3 cellular contexts compared by ENCODE assay signal in genomic region chrX:41026326-41027136, GRCh38.
TF ChIP-seq lines count a peak whose summit lies in the region.

No MANE protein-coding gene starts in this region.

TF ChIP-seq in liver, 16 proteins besides CTCF, POLR2A, EP300 and RAD21:
- no peak for TF ChIP-seq FOXA1 (IDR thresholded peaks at IDR 0.05)
- TF ChIP-seq HNF4G (IDR thresholded peaks at IDR 0.05), result no peak
- no peak for TF ChIP-seq RXRA (IDR thresholded peaks at IDR 0.05)
- no peak for TF ChIP-seq FOXA2 (IDR thresholded peaks at IDR 0.05)
- no peak for TF ChIP-seq JUND (IDR thresholded peaks at IDR 0.05)
- no peak for TF ChIP-seq GABPA (IDR thresholded peaks at IDR 0.05 in 1 of 2, conservative IDR thresholded peaks at IDR 0.05 in 1 of 2)
- no peak for TF ChIP-seq SP1 (IDR thresholded peaks at IDR 0.05)
- no peak for TF ChIP-seq YY1 (IDR thresholded peaks at IDR 0.05)
- TF ChIP-seq EGR1 (IDR thresholded peaks at IDR 0.05; ENCODE audit: low read depth in 2 of 2), result no peak
- TF ChIP-seq, protein P1, sequence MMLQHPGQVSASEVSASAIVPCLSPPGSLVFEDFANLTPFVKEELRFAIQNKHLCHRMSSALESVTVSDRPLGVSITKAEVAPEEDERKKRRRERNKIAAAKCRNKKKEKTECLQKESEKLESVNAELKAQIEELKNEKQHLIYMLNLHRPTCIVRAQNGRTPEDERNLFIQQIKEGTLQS (IDR thresholded peaks at IDR 0.05), result no peak
- no peak for TF ChIP-seq HNF4A (conservative IDR thresholded peaks at IDR 0.05)
- TF ChIP-seq NR2F2 (IDR thresholded peaks at IDR 0.05), result no peak
- TF ChIP-seq TAF1 (conservative IDR thresholded peaks at IDR 0.05), result no peak
- TF ChIP-seq, protein P2, sequence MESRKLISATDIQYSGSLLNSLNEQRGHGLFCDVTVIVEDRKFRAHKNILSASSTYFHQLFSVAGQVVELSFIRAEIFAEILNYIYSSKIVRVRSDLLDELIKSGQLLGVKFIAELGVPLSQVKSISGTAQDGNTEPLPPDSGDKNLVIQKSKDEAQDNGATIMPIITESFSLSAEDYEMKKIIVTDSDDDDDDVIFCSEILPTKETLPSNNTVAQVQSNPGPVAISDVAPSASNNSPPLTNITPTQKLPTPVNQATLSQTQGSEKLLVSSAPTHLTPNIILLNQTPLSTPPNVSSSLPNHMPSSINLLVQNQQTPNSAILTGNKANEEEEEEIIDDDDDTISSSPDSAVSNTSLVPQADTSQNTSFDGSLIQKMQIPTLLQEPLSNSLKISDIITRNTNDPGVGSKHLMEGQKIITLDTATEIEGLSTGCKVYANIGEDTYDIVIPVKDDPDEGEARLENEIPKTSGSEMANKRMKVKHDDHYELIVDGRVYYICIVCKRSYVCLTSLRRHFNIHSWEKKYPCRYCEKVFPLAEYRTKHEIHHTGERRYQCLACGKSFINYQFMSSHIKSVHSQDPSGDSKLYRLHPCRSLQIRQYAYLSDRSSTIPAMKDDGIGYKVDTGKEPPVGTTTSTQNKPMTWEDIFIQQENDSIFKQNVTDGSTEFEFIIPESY (IDR thresholded peaks at IDR 0.05), result no peak
- TF ChIP-seq, protein P3, sequence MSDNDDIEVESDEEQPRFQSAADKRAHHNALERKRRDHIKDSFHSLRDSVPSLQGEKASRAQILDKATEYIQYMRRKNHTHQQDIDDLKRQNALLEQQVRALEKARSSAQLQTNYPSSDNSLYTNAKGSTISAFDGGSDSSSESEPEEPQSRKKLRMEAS (IDR thresholded peaks at IDR 0.05), result no peak
- TF ChIP-seq, protein P4, sequence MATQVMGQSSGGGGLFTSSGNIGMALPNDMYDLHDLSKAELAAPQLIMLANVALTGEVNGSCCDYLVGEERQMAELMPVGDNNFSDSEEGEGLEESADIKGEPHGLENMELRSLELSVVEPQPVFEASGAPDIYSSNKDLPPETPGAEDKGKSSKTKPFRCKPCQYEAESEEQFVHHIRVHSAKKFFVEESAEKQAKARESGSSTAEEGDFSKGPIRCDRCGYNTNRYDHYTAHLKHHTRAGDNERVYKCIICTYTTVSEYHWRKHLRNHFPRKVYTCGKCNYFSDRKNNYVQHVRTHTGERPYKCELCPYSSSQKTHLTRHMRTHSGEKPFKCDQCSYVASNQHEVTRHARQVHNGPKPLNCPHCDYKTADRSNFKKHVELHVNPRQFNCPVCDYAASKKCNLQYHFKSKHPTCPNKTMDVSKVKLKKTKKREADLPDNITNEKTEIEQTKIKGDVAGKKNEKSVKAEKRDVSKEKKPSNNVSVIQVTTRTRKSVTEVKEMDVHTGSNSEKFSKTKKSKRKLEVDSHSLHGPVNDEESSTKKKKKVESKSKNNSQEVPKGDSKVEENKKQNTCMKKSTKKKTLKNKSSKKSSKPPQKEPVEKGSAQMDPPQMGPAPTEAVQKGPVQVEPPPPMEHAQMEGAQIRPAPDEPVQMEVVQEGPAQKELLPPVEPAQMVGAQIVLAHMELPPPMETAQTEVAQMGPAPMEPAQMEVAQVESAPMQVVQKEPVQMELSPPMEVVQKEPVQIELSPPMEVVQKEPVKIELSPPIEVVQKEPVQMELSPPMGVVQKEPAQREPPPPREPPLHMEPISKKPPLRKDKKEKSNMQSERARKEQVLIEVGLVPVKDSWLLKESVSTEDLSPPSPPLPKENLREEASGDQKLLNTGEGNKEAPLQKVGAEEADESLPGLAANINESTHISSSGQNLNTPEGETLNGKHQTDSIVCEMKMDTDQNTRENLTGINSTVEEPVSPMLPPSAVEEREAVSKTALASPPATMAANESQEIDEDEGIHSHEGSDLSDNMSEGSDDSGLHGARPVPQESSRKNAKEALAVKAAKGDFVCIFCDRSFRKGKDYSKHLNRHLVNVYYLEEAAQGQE (IDR thresholded peaks at IDR 0.05), result no peak

TF ChIP-seq in HepG2, 621 proteins besides CTCF, POLR2A, EP300 and RAD21 (continues in another document):
- no peak for TF ChIP-seq ZNF678 (CRISPR knock-in tag; IDR thresholded peaks at IDR 0.05)
- TF ChIP-seq ZBTB4 (CRISPR knock-in tag; IDR thresholded peaks at IDR 0.05; ENCODE audit: borderline replicate concordance), result no peak
- no peak for TF ChIP-seq ZNF251 (CRISPR knock-in tag; IDR thresholded peaks at IDR 0.05)
- TF ChIP-seq HNRNPK (IDR thresholded peaks at IDR 0.05; ENCODE audit: low read depth, low read length, poor library complexity, severe bottlenecking), result no peak
- TF ChIP-seq DNMT1 (CRISPR knock-in tag; IDR thresholded peaks at IDR 0.05), result no peak
- TF ChIP-seq ZMYM2 (CRISPR knock-in tag; IDR thresholded peaks at IDR 0.05), result no peak
- TF ChIP-seq FOXK1 (CRISPR knock-in tag; IDR thresholded peaks at IDR 0.05; ENCODE audit: borderline replicate concordance, low read depth), result no peak
- no peak for TF ChIP-seq THAP9 (CRISPR knock-in tag; IDR thresholded peaks at IDR 0.05; ENCODE audit: borderline replicate concordance)
- TF ChIP-seq, protein P5, sequence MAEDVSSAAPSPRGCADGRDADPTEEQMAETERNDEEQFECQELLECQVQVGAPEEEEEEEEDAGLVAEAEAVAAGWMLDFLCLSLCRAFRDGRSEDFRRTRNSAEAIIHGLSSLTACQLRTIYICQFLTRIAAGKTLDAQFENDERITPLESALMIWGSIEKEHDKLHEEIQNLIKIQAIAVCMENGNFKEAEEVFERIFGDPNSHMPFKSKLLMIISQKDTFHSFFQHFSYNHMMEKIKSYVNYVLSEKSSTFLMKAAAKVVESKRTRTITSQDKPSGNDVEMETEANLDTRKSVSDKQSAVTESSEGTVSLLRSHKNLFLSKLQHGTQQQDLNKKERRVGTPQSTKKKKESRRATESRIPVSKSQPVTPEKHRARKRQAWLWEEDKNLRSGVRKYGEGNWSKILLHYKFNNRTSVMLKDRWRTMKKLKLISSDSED (CRISPR knock-in tag; IDR thresholded peaks at IDR 0.05), result no peak
- no peak for TF ChIP-seq GATAD2A (CRISPR knock-in tag; IDR thresholded peaks at IDR 0.05)
- no peak for TF ChIP-seq EED (CRISPR knock-in tag; IDR thresholded peaks at IDR 0.05)

TF ChIP-seq in H1, 55 proteins besides CTCF, POLR2A, EP300 and RAD21:
- TF ChIP-seq CREB1 (IDR thresholded peaks at IDR 0.05), result no peak
- TF ChIP-seq GTF2F1 (IDR thresholded peaks at IDR 0.05; ENCODE audit: borderline replicate concordance, low read depth, low read length), result no peak
- no peak for TF ChIP-seq POU5F1 (IDR thresholded peaks at IDR 0.05; ENCODE audit: low read depth, low read length)
- no peak for TF ChIP-seq SIRT6 (IDR thresholded peaks at IDR 0.05; ENCODE audit: low read length)
- TF ChIP-seq RNF2 (IDR thresholded peaks at IDR 0.05; ENCODE audit: borderline replicate concordance, low read depth, low read length, missing control alignments, poor library complexity, severe bottlenecking), result no peak
- TF ChIP-seq CHD7 (IDR thresholded peaks at IDR 0.05; ENCODE audit: insufficient replicate concordance, low read length), result peak; percentile 35
- TF ChIP-seq CHD1 (IDR thresholded peaks at IDR 0.05; ENCODE audit: low read depth, low read length), result no peak
- no peak for TF ChIP-seq HDAC6 (IDR thresholded peaks at IDR 0.05; ENCODE audit: low read depth, low read length)
- TF ChIP-seq RXRA (IDR thresholded peaks at IDR 0.05; ENCODE audit: insufficient read depth, low read depth, low read length), result no peak
- no peak for TF ChIP-seq TCF12 (IDR thresholded peaks at IDR 0.05; ENCODE audit: low read depth, low read length)
- peak; percentile 11; the same call in 1 of the 2 replicates for TF ChIP-seq SRF (IDR thresholded peaks at IDR 0.05; ENCODE audit: low read depth, low read length)
- no peak for TF ChIP-seq SP4 (IDR thresholded peaks at IDR 0.05; ENCODE audit: low read length)
- TF ChIP-seq, protein P6, sequence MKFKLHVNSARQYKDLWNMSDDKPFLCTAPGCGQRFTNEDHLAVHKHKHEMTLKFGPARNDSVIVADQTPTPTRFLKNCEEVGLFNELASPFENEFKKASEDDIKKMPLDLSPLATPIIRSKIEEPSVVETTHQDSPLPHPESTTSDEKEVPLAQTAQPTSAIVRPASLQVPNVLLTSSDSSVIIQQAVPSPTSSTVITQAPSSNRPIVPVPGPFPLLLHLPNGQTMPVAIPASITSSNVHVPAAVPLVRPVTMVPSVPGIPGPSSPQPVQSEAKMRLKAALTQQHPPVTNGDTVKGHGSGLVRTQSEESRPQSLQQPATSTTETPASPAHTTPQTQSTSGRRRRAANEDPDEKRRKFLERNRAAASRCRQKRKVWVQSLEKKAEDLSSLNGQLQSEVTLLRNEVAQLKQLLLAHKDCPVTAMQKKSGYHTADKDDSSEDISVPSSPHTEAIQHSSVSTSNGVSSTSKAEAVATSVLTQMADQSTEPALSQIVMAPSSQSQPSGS (IDR thresholded peaks at IDR 0.05; ENCODE audit: low read length), result no peak
- TF ChIP-seq SP2 (IDR thresholded peaks at IDR 0.05; ENCODE audit: low read length), result no peak
- no peak for TF ChIP-seq TAF7 (optimal IDR thresholded peaks at IDR 0.05; ENCODE audit: borderline replicate concordance, low read depth, low read length)
TF ChIP-seq in H1: peak in this region for 2.
